28 cellular contexts compared by ENCODE assay signal in genomic region chr3:127139601-127140500, GRCh38. TPM values are rescaled to one million over a fixed set of nuclear protein-coding genes. Genes with fewer than 3 reads are reported as not detected.
"Had no signal": no experiment of that assay in that cellular context is flagged by ENCODE, and none has a peak within 500 bp of the region (broad histone marks: within the 10 kb centered on the region; RNA-seq: fewer than 3 reads in every experiment).

No MANE protein-coding gene starts in this region.

- DNase-seq: activated B cell treated with CpG ODN at 0.5 μM for 24 hours; activated CD4-positive, alpha-beta T cell treated with anti-CD3 and anti-CD28 coated beads for 1 hour; activated CD4-positive, alpha-beta T cell treated with anti-CD3 and anti-CD28 coated beads, Interleukin-2, amount 10 ng/mL, durations not matched to agents 24 days and 14 days; activated CD4-positive, alpha-beta T cell treated with anti-CD3 and anti-CD28 coated beads, Interleukin-2, amount 50 U/mL, for 48 hours; activated gamma-delta T cell treated with Interleukin-2 at 50 U/mL for 16 hours; activated naive CD4-positive, alpha-beta T cell treated with anti-CD3 and anti-CD28 coated beads, Interleukin-2, amount 10 ng/mL, durations not matched to agents 7 days and 5 days; activated naive CD8-positive, alpha-beta T cell treated with anti-CD3 and anti-CD28 coated beads for 36 hours; activated T-cell treated with anti-CD3 and anti-CD28 coated beads, Interleukin-2, amount 50 U/mL, for 72 hours; Karpas-422; MM.1S; NCI-H146; NCI-H2081 treated with DMSO at 0.1 percent for 48 hours; NCI-H2171 treated with DMSO at 0.1 percent for 48 hours; NCI-H226; NCI-H526 treated with DMSO at 0.1 percent for 48 hours; Peyer's patch; Right ventricle myocardium superior; SJCRH30; T-cell; T-helper 2 cell; T1000 had no signal

- H3K36me3 Mint-ChIP-seq: activated naive CD4-positive, alpha-beta T cell treated with anti-CD3 and anti-CD28 coated beads, Interleukin-2, amount 10 ng/mL, durations not matched to agents 7 days and 5 days; activated naive CD8-positive, alpha-beta T cell treated with anti-CD3 and anti-CD28 coated beads for 36 hours; T-cell had no signal

- H3K9me3 ChIP-seq: SJCRH30 had no signal

- H3K36me3 ChIP-seq: Peyer's patch, SJCRH30 had no signal

- H3K27ac Mint-ChIP-seq: activated B cell treated with CpG ODN at 0.5 μM for 24 hours; activated CD4-positive, alpha-beta T cell treated with anti-CD3 and anti-CD28 coated beads, Interleukin-2, amount 10 ng/mL, durations not matched to agents 24 days and 14 days; activated naive CD4-positive, alpha-beta T cell treated with anti-CD3 and anti-CD28 coated beads, Interleukin-2, amount 10 ng/mL, durations not matched to agents 7 days and 5 days; activated naive CD8-positive, alpha-beta T cell treated with anti-CD3 and anti-CD28 coated beads for 36 hours; activated T-cell treated with anti-CD3 and anti-CD28 coated beads, Interleukin-2, amount 50 U/mL, for 72 hours; activated T-helper 2 cell treated with anti-CD3 and anti-CD28 coated beads, Interferon-gamma antibody, Interleukin-2, Interleukin-4, amounts not matched to agents 10 μg/mL and 5 μg/mL and 100 μg/mL, durations not matched to agents 14 hours and 24 hours and 36 hours; T-cell had no signal

- FAIRE-seq: K562, TTC549 had no signal

- H3K4me3 ChIP-seq: K562, Peyer's patch, SJCRH30 had no signal

- ATAC-seq: activated T-cell treated with anti-CD3 and anti-CD28 coated beads, Interleukin-2, amount 50 U/mL, for 72 hours; K562; T-cell had no signal

- H3K9me3 Mint-ChIP-seq: activated CD4-positive, alpha-beta T cell treated with anti-CD3 and anti-CD28 coated beads, Interleukin-2, amount 10 ng/mL, durations not matched to agents 24 days and 14 days; activated T-helper 2 cell treated with anti-CD3 and anti-CD28 coated beads, Interferon-gamma antibody, Interleukin-2, Interleukin-4, amounts not matched to agents 10 μg/mL and 5 μg/mL and 100 μg/mL, durations not matched to agents 14 hours and 24 hours and 36 hours had no signal

- H3K4me3 Mint-ChIP-seq: activated B cell treated with CpG ODN at 0.5 μM for 24 hours; activated CD4-positive, alpha-beta T cell treated with anti-CD3 and anti-CD28 coated beads, Interleukin-2, amount 10 ng/mL, durations not matched to agents 24 days and 14 days; activated naive CD4-positive, alpha-beta T cell treated with anti-CD3 and anti-CD28 coated beads, Interleukin-2, amount 10 ng/mL, durations not matched to agents 7 days and 5 days; activated naive CD8-positive, alpha-beta T cell treated with anti-CD3 and anti-CD28 coated beads for 36 hours; activated T-cell treated with anti-CD3 and anti-CD28 coated beads, Interleukin-2, amount 50 U/mL, for 72 hours; T-cell had no signal

- H3K4me1 Mint-ChIP-seq: activated B cell treated with CpG ODN at 0.5 μM for 24 hours; activated naive CD4-positive, alpha-beta T cell treated with anti-CD3 and anti-CD28 coated beads, Interleukin-2, amount 10 ng/mL, durations not matched to agents 7 days and 5 days had no signal

- H3K27me3 ChIP-seq: Peyer's patch had no signal

- H3K27ac ChIP-seq: Peyer's patch, RWPE1, SJCRH30 had no signal

RNA-seq across cellular contexts. Expression of gene PRR23E, which starts 53.1 kb away (rescaled TPM):
- total RNA-seq: activated B cell treated with CpG ODN at 0.5 μM for 24 hours; activated CD4-positive, alpha-beta T cell treated with anti-CD3 and anti-CD28 coated beads, Interleukin-2, amount 10 ng/mL, durations not matched to agents 24 days and 14 days; activated CD8-positive, alpha-beta memory T cell treated with anti-CD3 and anti-CD28 coated beads for 36 hours; activated naive CD8-positive, alpha-beta T cell treated with anti-CD3 and anti-CD28 coated beads for 36 hours; activated T-cell treated with anti-CD3 and anti-CD28 coated beads, Interleukin-2, amount 50 U/mL, for 72 hours; activated T-helper 2 cell treated with anti-CD3 and anti-CD28 coated beads, Interferon-gamma antibody, Interleukin-2, Interleukin-4, amounts not matched to agents 10 μg/mL and 5 μg/mL and 100 μg/mL, durations not matched to agents 14 hours and 24 hours and 36 hours; cardiac septum; K562; NCI-H460; Peyer's patch; Right ventricle myocardium superior; SJCRH30; T-cell had no signal
- polyA plus RNA-seq: K562 had no signal
